ENCODE assay signal across 22 cellular contexts in the genomic region with DNA sequence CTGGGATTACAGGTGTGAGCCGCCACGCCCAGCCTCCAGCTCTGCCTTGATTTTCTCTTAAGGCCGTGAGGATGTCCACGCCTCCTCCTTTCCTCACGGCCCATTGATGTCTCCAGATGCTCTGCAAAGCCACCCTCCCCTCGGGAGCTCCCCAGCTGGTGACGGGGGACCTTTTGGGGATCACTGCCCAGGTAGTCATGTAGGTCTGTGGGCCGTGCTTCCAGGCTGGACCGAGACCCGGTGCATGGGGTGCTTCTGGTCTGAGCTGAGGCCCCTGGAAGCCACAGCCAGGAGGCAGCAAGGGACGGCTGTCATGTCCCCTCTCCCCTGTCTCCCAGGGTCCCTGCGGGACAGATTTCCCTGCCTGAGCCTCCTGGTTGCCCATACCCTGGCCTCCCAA.
A peak's percentile ranks its signal among the peaks of the same experiment; 100 is the strongest.
DNase-seq lines count a peak whose midpoint lies in the region; ATAC-seq and TF ChIP-seq lines count a peak whose summit lies in the region.
"Had no signal": no experiment of that assay in that cellular context is flagged by ENCODE, and none has a peak within 500 bp of the region (broad histone marks: within the 10 kb centered on the region; RNA-seq: fewer than 3 reads in every experiment).

No MANE protein-coding gene starts in this region.

- no peak overlapping the region for H3K4me3 Mint-ChIP-seq in activated CD4-positive, alpha-beta memory T cell treated with anti-CD3 and anti-CD28 coated beads, Interleukin-2, amount 10 ng/mL, durations not matched to agents 7 days and 5 days
- H3K4me3 Mint-ChIP-seq in naive thymus-derived CD4-positive, alpha-beta T cell: no peak overlapping the region
- H3K4me3 Mint-ChIP-seq in glutamatergic neuron (ENCODE audit: unreplicated experiment): no peak overlapping the region
- H3K4me3 Mint-ChIP-seq: activated naive CD8-positive, alpha-beta T cell treated with anti-CD3 and anti-CD28 coated beads, Interleukin-2, amount 10 ng/mL, durations not matched to agents 7 days and 5 days; nephron had no signal

- no peak overlapping the region for H2AFZ ChIP-seq in DND-41 (ENCODE audit: low read depth, low read length)

- no peaks in the 10 kb centered on the region for H3K9me3 Mint-ChIP-seq in activated CD4-positive, alpha-beta memory T cell treated with anti-CD3 and anti-CD28 coated beads, Interleukin-2, amount 10 ng/mL, durations not matched to agents 7 days and 5 days
- H3K9me3 Mint-ChIP-seq in naive thymus-derived CD4-positive, alpha-beta T cell: no peaks in the 10 kb centered on the region
- H3K9me3 Mint-ChIP-seq in glutamatergic neuron (ENCODE audit: unreplicated experiment): peaks cover 15% of the 10 kb centered on the region
- H3K9me3 Mint-ChIP-seq: activated naive CD8-positive, alpha-beta T cell treated with anti-CD3 and anti-CD28 coated beads, Interleukin-2, amount 10 ng/mL, durations not matched to agents 7 days and 5 days; CD4-positive, alpha-beta memory T cell; nephron had no signal

- H3K27me3 Mint-ChIP-seq in activated CD4-positive, alpha-beta memory T cell treated with anti-CD3 and anti-CD28 coated beads, Interleukin-2, amount 10 ng/mL, durations not matched to agents 7 days and 5 days: no peaks in the 10 kb centered on the region
- H3K27me3 Mint-ChIP-seq in naive thymus-derived CD4-positive, alpha-beta T cell: no peaks in the 10 kb centered on the region
- peaks cover 14% of the 10 kb centered on the region for H3K27me3 Mint-ChIP-seq in glutamatergic neuron (ENCODE audit: unreplicated experiment)
- H3K27me3 Mint-ChIP-seq: activated naive CD8-positive, alpha-beta T cell treated with anti-CD3 and anti-CD28 coated beads, Interleukin-2, amount 10 ng/mL, durations not matched to agents 7 days and 5 days; CD4-positive, alpha-beta memory T cell had no signal

- H3K36me3 ChIP-seq in DND-41 (ENCODE audit: insufficient read depth, low read length): peaks cover 21% of the 10 kb centered on the region; the same call in 1 of the 2 replicates
- H3K36me3 ChIP-seq in Panc1 (ENCODE audit: control insufficient read depth, insufficient read depth, low read length): no peaks in the 10 kb centered on the region
- H3K36me3 ChIP-seq in gastroesophageal sphincter: no peaks in the 10 kb centered on the region
- peaks cover 2% of the 10 kb centered on the region for H3K36me3 ChIP-seq in rectal smooth muscle tissue (ENCODE audit: control insufficient read depth, insufficient read depth, low read length)
- H3K36me3 ChIP-seq in naive thymus-derived CD4-positive, alpha-beta T cell (ENCODE audit: control insufficient read depth in 2 of 3, insufficient read depth in 3 of 3, low read length in 3 of 3): peaks cover 0 to 20% (median 0%) of the 10 kb centered on the region in 3 experiments

- intact Hi-C loops in Panc1 (cut with micrococcal nuclease; ENCODE audit: unreplicated experiment): no loop called here
- intact Hi-C loops in naive thymus-derived CD4-positive, alpha-beta T cell (cut with micrococcal nuclease): no loop called here

- peaks cover 38% of the 10 kb centered on the region for H3K36me3 Mint-ChIP-seq in activated CD4-positive, alpha-beta memory T cell treated with anti-CD3 and anti-CD28 coated beads, Interleukin-2, amount 10 ng/mL, durations not matched to agents 7 days and 5 days (ENCODE audit: low read depth)
- H3K36me3 Mint-ChIP-seq in naive thymus-derived CD4-positive, alpha-beta T cell: peaks cover 0 to 14% (median 0%) of the 10 kb centered on the region in 5 donors
- no peaks in the 10 kb centered on the region for H3K36me3 Mint-ChIP-seq in glutamatergic neuron (ENCODE audit: unreplicated experiment)

- no peak for ATAC-seq in DND-41 (ENCODE audit: insufficient read depth, low read depth)
- ATAC-seq in Panc1: no peak
- no peak for ATAC-seq in gastroesophageal sphincter
- ATAC-seq in GM19023 (IDR thresholded peaks at IDR 0.05; ENCODE audit: unreplicated experiment): no peak
- ATAC-seq in naive thymus-derived CD4-positive, alpha-beta T cell: no peak
- ATAC-seq: foreskin keratinocyte, sciatic nerve had no signal

- TF ChIP-seq EP300 in gastroesophageal sphincter (IDR thresholded peaks at IDR 0.05): no peak

- H4K20me1 ChIP-seq in DND-41 (ENCODE audit: insufficient read depth, low read length): no peaks in the 10 kb centered on the region

- no TSS peak for BruUV-seq in Panc1 (replicated peaks; lab: Mats Ljungman, UMichigan)

- peaks cover 83% of the 10 kb centered on the region for H3K79me2 ChIP-seq in DND-41 (ENCODE audit: insufficient read depth, low read length)

- WGBS in gastroesophageal sphincter (ENCODE audit: low coverage in 1 of 2), 2 donors: 0% methylated on average over 1 of the region's 12 CpGs; no CpG with 5 or more reads in 1 of the 2 donors

- H3K9me3 ChIP-seq in DND-41 (ENCODE audit: insufficient read depth, low read length, severe bottlenecking): no peaks in the 10 kb centered on the region
- H3K9me3 ChIP-seq in Panc1 (ENCODE audit: control insufficient read depth, insufficient read depth, low read depth, low read length): no peaks in the 10 kb centered on the region
- H3K9me3 ChIP-seq in gastroesophageal sphincter: no peaks in the 10 kb centered on the region
- no peaks in the 10 kb centered on the region for H3K9me3 ChIP-seq in naive thymus-derived CD4-positive, alpha-beta T cell (ENCODE audit: control insufficient read depth in 2 of 3, low read length in 3 of 3)
- H3K9me3 ChIP-seq: left lung, SK-N-SH had no signal

- H3K4me3 ChIP-seq in DND-41 (ENCODE audit: low read depth in 1 of 2, low read length in 2 of 2): no peak overlapping the region
- H3K4me3 ChIP-seq in Panc1 (ENCODE audit: low read depth in 2 of 2, low read length in 2 of 2): no peak overlapping the region
- H3K4me3 ChIP-seq in gastroesophageal sphincter: no peak overlapping the region
- no peak overlapping the region for H3K4me3 ChIP-seq in rectal smooth muscle tissue (ENCODE audit: low read length)
- no peak overlapping the region for H3K4me3 ChIP-seq in naive thymus-derived CD4-positive, alpha-beta T cell (ENCODE audit: low read length)
- H3K4me3 ChIP-seq: left lung had no signal

- POLR2A ChIA-PET in Panc1 (lab: Charles Lee): no interaction called here
- POLR2A ChIA-PET in activated CD4-positive, alpha-beta memory T cell treated with anti-CD3 and anti-CD28 coated beads, Interleukin-2, amount 10 ng/mL, durations not matched to agents 7 days and 5 days (lab: Charles Lee): interaction anchor here (0.7 to 4.1 kb wide), 4 partner anchors 9 to 56 kb away, joined by 3 to 22 read pairs (median 4); no protein-coding TSS in a partner anchor
- POLR2A ChIA-PET in naive thymus-derived CD4-positive, alpha-beta T cell (lab: Charles Lee): interaction anchor here (0.7 to 66.9 kb wide), 4 partner anchors 6 to 540 kb away, joined by 3 to 3353 read pairs (median 1678); partner anchors contain the start of gene TNRC6C

- in situ Hi-C loops in Panc1 (cut with HindIII; ENCODE audit: low pct_unique_long_range_greater_than_20kb, low sequenced_read_pairs): no loop called here

- no peak for TF ChIP-seq POLR2A in gastroesophageal sphincter (IDR thresholded peaks at IDR 0.05)

- H3K9ac ChIP-seq in DND-41 (ENCODE audit: low read depth, low read length) (peak overlapping the region; percentile 49; the same call in 1 of the 2 replicates), rectal smooth muscle tissue (ENCODE audit: low read length) (no peak overlapping the region)
- H3K9ac ChIP-seq: SK-N-SH had no signal

- no peaks in the 10 kb centered on the region for H3K27me3 ChIP-seq in DND-41 (ENCODE audit: insufficient read depth, low read length, poor library complexity)
- H3K27me3 ChIP-seq in Panc1 (ENCODE audit: control insufficient read depth, insufficient read depth, low read length): no peaks in the 10 kb centered on the region
- no peaks in the 10 kb centered on the region for H3K27me3 ChIP-seq in gastroesophageal sphincter
- H3K27me3 ChIP-seq in rectal smooth muscle tissue (ENCODE audit: control insufficient read depth, insufficient read depth, low read length): no peaks in the 10 kb centered on the region
- no peaks in the 10 kb centered on the region for H3K27me3 ChIP-seq in naive thymus-derived CD4-positive, alpha-beta T cell (ENCODE audit: control insufficient read depth in 2 of 2, insufficient read depth in 2 of 2, low read length in 2 of 2)
- H3K27me3 ChIP-seq: foreskin keratinocyte, left lung had no signal

- peaks cover 46% of the 10 kb centered on the region for H3K4me1 ChIP-seq in DND-41 (ENCODE audit: insufficient read depth, low read length)
- peaks cover 80% of the 10 kb centered on the region for H3K4me1 ChIP-seq in Panc1 (ENCODE audit: control insufficient read depth, insufficient read depth, low read length)
- H3K4me1 ChIP-seq in gastroesophageal sphincter: peaks cover 10 to 97% (median 65%) of the 10 kb centered on the region in 3 donors
- H3K4me1 ChIP-seq in rectal smooth muscle tissue (ENCODE audit: control insufficient read depth, insufficient read depth, low read length): peaks cover 47% of the 10 kb centered on the region
- peaks cover 35 to 49% of the 10 kb centered on the region in 2 donors for H3K4me1 ChIP-seq in naive thymus-derived CD4-positive, alpha-beta T cell (ENCODE audit: control insufficient read depth in 2 of 2, insufficient read depth in 2 of 2, low read length in 2 of 2)

- H3K27ac Mint-ChIP-seq in activated CD4-positive, alpha-beta memory T cell treated with anti-CD3 and anti-CD28 coated beads, Interleukin-2, amount 10 ng/mL, durations not matched to agents 7 days and 5 days: no peak overlapping the region
- H3K27ac Mint-ChIP-seq in naive thymus-derived CD4-positive, alpha-beta T cell: peak overlapping the region in 3 of 9 donors; percentile 33 to 60 (median 48)
- no peak overlapping the region for H3K27ac Mint-ChIP-seq in glutamatergic neuron (ENCODE audit: unreplicated experiment)
- H3K27ac Mint-ChIP-seq: nephron had no signal

- H3K27ac ChIP-seq in DND-41 (ENCODE audit: low read length) (peak overlapping the region; percentile 98), Panc1 (ENCODE audit: low read length) (peak overlapping the region; percentile 83), gastroesophageal sphincter (peak overlapping the region in 3 of 4 donors; percentile 91 to 99 (median 96)), rectal smooth muscle tissue (ENCODE audit: low read depth, low read length) (peak overlapping the region; percentile 98)
- H3K27ac ChIP-seq in naive thymus-derived CD4-positive, alpha-beta T cell (ENCODE audit: low read depth, low read length): no peak overlapping the region
- H3K27ac ChIP-seq: foreskin keratinocyte had no signal

- CTCF ChIA-PET in Panc1 (lab: Charles Lee): no interaction called here
- CTCF ChIA-PET in activated CD4-positive, alpha-beta memory T cell treated with anti-CD3 and anti-CD28 coated beads, Interleukin-2, amount 10 ng/mL, durations not matched to agents 7 days and 5 days (lab: Charles Lee): no interaction called here
- CTCF ChIA-PET in naive thymus-derived CD4-positive, alpha-beta T cell (lab: Charles Lee): interaction anchor here (0.7 kb wide), 1 partner anchor 17 kb away, joined by 4 read pairs; no protein-coding TSS in a partner anchor

- DNase-seq in DND-41 (no peak), Panc1 (ENCODE audit: low read depth, low spot score) (no peak), glutamatergic neuron (no peak)
- DNase-seq in activated CD4-positive, alpha-beta memory T cell treated with anti-CD3 and anti-CD28 coated beads, Interleukin-2, amount 10 ng/mL, durations not matched to agents 7 days and 5 days: no peak
- DNase-seq in naive thymus-derived CD4-positive, alpha-beta T cell: no peak
- DNase-seq: activated effector memory CD4-positive, alpha-beta T cell treated with Interleukin-2 at 50 U/mL for 16 hours; activated naive CD8-positive, alpha-beta T cell treated with anti-CD3 and anti-CD28 coated beads, Interleukin-2, amount 10 ng/mL, durations not matched to agents 7 days and 5 days; CD4-positive, alpha-beta memory T cell; foreskin keratinocyte; Kasumi-1; midbrain; NCI-H1048; NCI-H1930; NCI-H526 treated with DMSO at 0.1 percent for 48 hours; SK-N-SH; trophoblast cell had no signal

- peaks cover 50% of the 10 kb centered on the region for H3K4me1 Mint-ChIP-seq in activated CD4-positive, alpha-beta memory T cell treated with anti-CD3 and anti-CD28 coated beads, Interleukin-2, amount 10 ng/mL, durations not matched to agents 7 days and 5 days
- peaks cover 29 to 76% (median 56%) of the 10 kb centered on the region in 7 donors for H3K4me1 Mint-ChIP-seq in naive thymus-derived CD4-positive, alpha-beta T cell
- peaks cover 35% of the 10 kb centered on the region for H3K4me1 Mint-ChIP-seq in glutamatergic neuron (ENCODE audit: low read depth, unreplicated experiment)

- no peak for TF ChIP-seq CTCF in DND-41 (IDR thresholded peaks at IDR 0.05; ENCODE audit: borderline replicate concordance, extremely low read depth, low read length, poor library complexity, severe bottlenecking)
- TF ChIP-seq CTCF in Panc1 (IDR thresholded peaks at IDR 0.05): no peak
- no peak for TF ChIP-seq CTCF in gastroesophageal sphincter (IDR thresholded peaks at IDR 0.05)
- no peak for TF ChIP-seq CTCF in glutamatergic neuron (IDR thresholded peaks at IDR 0.05; ENCODE audit: partially characterized antibody, unreplicated experiment)

- H3K4me2 ChIP-seq in DND-41 (ENCODE audit: insufficient read depth, low read length): no peak overlapping the region
